ENCODE assay signal across 10 cellular contexts in genomic region chr11:2551131-2551530, GRCh38.
"Had no signal": no experiment of that assay in that cellular context is flagged by ENCODE, and none has a peak within 500 bp of the region (broad histone marks: within the 10 kb centered on the region; RNA-seq: fewer than 3 reads in every experiment).

No MANE protein-coding gene starts in this region.

- H3K27me3 ChIP-seq: SJCRH30, tibial nerve had no signal

- H3K9me3 ChIP-seq: tibial nerve had no signal

- H3K4me3 ChIP-seq: SJCRH30, tibial nerve had no signal

- H3K36me3 ChIP-seq: SJCRH30, tibial nerve had no signal

- DNase-seq: activated T-cell treated with anti-CD3 and anti-CD28 coated beads, Interleukin-2, amount 50 U/mL, for 4 hours; cerebellar nuclear complex; dermis blood vessel endothelial cell; erythroblast; hypothalamus; nephron progenitor cell; SJCRH30; small intestine; stimulated activated naive B cell treated with anti-CD40 and anti-IgM and Interleukin-4, amounts not matched to agents 10 μg/mL and 1 μg/mL and 100 μg/mL, for 72 hours had no signal

- H3K27ac ChIP-seq: SJCRH30, tibial nerve had no signal
